In genomic region chr19:39407644-39408391, GRCh38 we compare ENCODE assay signal across 8 cellular contexts. TPM values are rescaled to one million over a fixed set of nuclear protein-coding genes. Genes with fewer than 3 reads are reported as not detected.
A peak's percentile ranks its signal among the peaks of the same experiment; 100 is the strongest.
DNase-seq lines count a peak whose midpoint lies in the region; ATAC-seq lines count a peak whose summit lies in the region.

No MANE protein-coding gene starts in this region.

- peak overlapping the region; percentile 98 for H3K27ac Mint-ChIP-seq in activated CD8-positive, alpha-beta memory T cell treated with anti-CD3 and anti-CD28 coated beads, Interleukin-2, amount 10 ng/mL, durations not matched to agents 7 days and 5 days
- peak overlapping the region; percentile 78 to 98 for H3K27ac Mint-ChIP-seq in natural killer cell treated with Interleukin-12 subunit alpha and Interleukin-12 subunit beta and Interleukin-15 and Interleukin-18, amount 100 ng/mL, for 72 hours

- CTCF ChIA-PET in activated CD8-positive, alpha-beta memory T cell treated with anti-CD3 and anti-CD28 coated beads, Interleukin-2, amount 10 ng/mL, durations not matched to agents 7 days and 5 days (lab: Charles Lee), result interaction anchor here (1.3 to 4.5 kb wide), 4 partner anchors 10 to 68 kb away, joined by 3 to 76 read pairs (median 9); partner anchors contain the start of genes MED29, PAF1 and RPS16

- H3K36me3 Mint-ChIP-seq in activated CD8-positive, alpha-beta memory T cell treated with anti-CD3 and anti-CD28 coated beads, Interleukin-2, amount 10 ng/mL, durations not matched to agents 7 days and 5 days, result peaks cover 27% of the 10 kb centered on the region
- H3K36me3 Mint-ChIP-seq in natural killer cell treated with Interleukin-12 subunit alpha and Interleukin-12 subunit beta and Interleukin-15 and Interleukin-18, amount 100 ng/mL, for 72 hours, result peaks cover 6% of the 10 kb centered on the region

- DNase-seq in activated T-cell treated with anti-CD3 and anti-CD28 coated beads for 1 hour (ENCODE audit: low read depth) (peak; percentile 61), activated T-cell treated with anti-CD3 and anti-CD28 coated beads for 4 hours (no peak), NCI-H2171 (lab: John Stamatoyannopoulos, UW) (no peak), COLO829 (ENCODE audit: low spot score) (no peak)
- DNase-seq in activated CD8-positive, alpha-beta memory T cell treated with anti-CD3 and anti-CD28 coated beads, Interleukin-2, amount 10 ng/mL, durations not matched to agents 7 days and 5 days, result peak; percentile 92
- DNase-seq in natural killer cell treated with Interleukin-12 subunit alpha and Interleukin-12 subunit beta and Interleukin-15 and Interleukin-18, amount 100 ng/mL, for 72 hours (ENCODE audit: low spot score), result no peak

- H3K27me3 Mint-ChIP-seq in activated CD8-positive, alpha-beta memory T cell treated with anti-CD3 and anti-CD28 coated beads, Interleukin-2, amount 10 ng/mL, durations not matched to agents 7 days and 5 days, result no peaks in the 10 kb centered on the region
- H3K27me3 Mint-ChIP-seq in natural killer cell treated with Interleukin-12 subunit alpha and Interleukin-12 subunit beta and Interleukin-15 and Interleukin-18, amount 100 ng/mL, for 72 hours, result no peaks in the 10 kb centered on the region

- peak; percentile 3 for ATAC-seq in activated CD8-positive, alpha-beta memory T cell treated with anti-CD3 and anti-CD28 coated beads, Interleukin-2, amount 10 ng/mL, durations not matched to agents 7 days and 5 days
- ATAC-seq in esophagus mucosa, result peak; percentile 1
- ATAC-seq in natural killer cell treated with Interleukin-12 subunit alpha and Interleukin-12 subunit beta and Interleukin-15 and Interleukin-18, amount 100 ng/mL, for 72 hours, result no peak
- ATAC-seq in GM19351 (IDR thresholded peaks at IDR 0.05; ENCODE audit: unreplicated experiment), result no peak

- no peaks in the 10 kb centered on the region for H3K9me3 Mint-ChIP-seq in activated CD8-positive, alpha-beta memory T cell treated with anti-CD3 and anti-CD28 coated beads, Interleukin-2, amount 10 ng/mL, durations not matched to agents 7 days and 5 days (ENCODE audit: low read depth)
- H3K9me3 Mint-ChIP-seq in natural killer cell treated with Interleukin-12 subunit alpha and Interleukin-12 subunit beta and Interleukin-15 and Interleukin-18, amount 100 ng/mL, for 72 hours, result no peaks in the 10 kb centered on the region

- H3K4me3 Mint-ChIP-seq in activated CD8-positive, alpha-beta memory T cell treated with anti-CD3 and anti-CD28 coated beads, Interleukin-2, amount 10 ng/mL, durations not matched to agents 7 days and 5 days, result peak overlapping the region; percentile 84
- peak overlapping the region; percentile 81 for H3K4me3 Mint-ChIP-seq in natural killer cell treated with Interleukin-12 subunit alpha and Interleukin-12 subunit beta and Interleukin-15 and Interleukin-18, amount 100 ng/mL, for 72 hours

- H3K4me1 Mint-ChIP-seq in activated CD8-positive, alpha-beta memory T cell treated with anti-CD3 and anti-CD28 coated beads, Interleukin-2, amount 10 ng/mL, durations not matched to agents 7 days and 5 days, result peaks cover 50% of the 10 kb centered on the region
- peaks cover 47 to 52% of the 10 kb centered on the region in 2 donors for H3K4me1 Mint-ChIP-seq in natural killer cell treated with Interleukin-12 subunit alpha and Interleukin-12 subunit beta and Interleukin-15 and Interleukin-18, amount 100 ng/mL, for 72 hours (ENCODE audit: low read depth in 2 of 2)

RNA-seq across cellular contexts. Expression of gene ZFP36, which starts 1.2 kb away (rescaled TPM):
- 100 to 1,000 TPM in 1 of 2 experiments, 10 to 100 TPM in 1; 45.1 to 107 TPM for total RNA-seq in activated CD8-positive, alpha-beta memory T cell treated with anti-CD3 and anti-CD28 coated beads, Interleukin-2, amount 10 ng/mL, durations not matched to agents 7 days and 5 days
- total RNA-seq in esophagus mucosa, result 141 TPM
- 10 to 100 TPM; 11.2 to 27.8 TPM for total RNA-seq in natural killer cell treated with Interleukin-12 subunit alpha and Interleukin-12 subunit beta and Interleukin-15 and Interleukin-18, amount 100 ng/mL, for 72 hours

RNA-seq across cellular contexts. Expression of gene PLEKHG2, which starts 4.7 kb away (rescaled TPM):
- 10 to 100 TPM; 57.9 to 73.9 TPM for total RNA-seq in activated CD8-positive, alpha-beta memory T cell treated with anti-CD3 and anti-CD28 coated beads, Interleukin-2, amount 10 ng/mL, durations not matched to agents 7 days and 5 days
- total RNA-seq in esophagus mucosa, result 12.8 TPM
- total RNA-seq in natural killer cell treated with Interleukin-12 subunit alpha and Interleukin-12 subunit beta and Interleukin-15 and Interleukin-18, amount 100 ng/mL, for 72 hours, result 10 to 100 TPM; 30.8 to 68.1 TPM

RNA-seq across cellular contexts. Expression of gene MED29, which starts 16.6 kb away (rescaled TPM):
- total RNA-seq in activated CD8-positive, alpha-beta memory T cell treated with anti-CD3 and anti-CD28 coated beads, Interleukin-2, amount 10 ng/mL, durations not matched to agents 7 days and 5 days, result 10 to 100 TPM; 31.0 to 31.2 TPM
- 21.4 TPM for total RNA-seq in esophagus mucosa
- total RNA-seq in natural killer cell treated with Interleukin-12 subunit alpha and Interleukin-12 subunit beta and Interleukin-15 and Interleukin-18, amount 100 ng/mL, for 72 hours, result 10 to 100 TPM; 22.2 to 35.2 TPM

RNA-seq across cellular contexts. Expression of gene PAF1, which starts 16.9 kb away (rescaled TPM):
- 10 to 100 TPM; 48.9 to 53.8 TPM for total RNA-seq in activated CD8-positive, alpha-beta memory T cell treated with anti-CD3 and anti-CD28 coated beads, Interleukin-2, amount 10 ng/mL, durations not matched to agents 7 days and 5 days
- total RNA-seq in esophagus mucosa, result 29.5 TPM
- 10 to 100 TPM; 38.1 to 39.2 TPM for total RNA-seq in natural killer cell treated with Interleukin-12 subunit alpha and Interleukin-12 subunit beta and Interleukin-15 and Interleukin-18, amount 100 ng/mL, for 72 hours

RNA-seq across cellular contexts. Expression of gene RPS16, which starts 27.9 kb away (rescaled TPM):
- total RNA-seq in activated CD8-positive, alpha-beta memory T cell treated with anti-CD3 and anti-CD28 coated beads, Interleukin-2, amount 10 ng/mL, durations not matched to agents 7 days and 5 days, result 1,000 to 10,000 TPM; 1,815 to 2,117 TPM
- total RNA-seq in esophagus mucosa, result 2,374 TPM
- 1,000 to 10,000 TPM; 1,544 to 1,854 TPM for total RNA-seq in natural killer cell treated with Interleukin-12 subunit alpha and Interleukin-12 subunit beta and Interleukin-15 and Interleukin-18, amount 100 ng/mL, for 72 hours

Comparison
In these comparisons a context has a peak if more than half of its experiments do, and no peak if none do; other contexts are left out.
1. DNase-seq: peak in activated T-cell treated with anti-CD3 and anti-CD28 coated beads for 1 hour (single experiment) and activated CD8-positive, alpha-beta memory T cell treated with anti-CD3 and anti-CD28 coated beads, Interleukin-2, amount 10 ng/mL, durations not matched to agents 7 days and 5 days (single experiment); none in activated T-cell treated with anti-CD3 and anti-CD28 coated beads for 4 hours (single experiment), natural killer cell treated with Interleukin-12 subunit alpha and Interleukin-12 subunit beta and Interleukin-15 and Interleukin-18, amount 100 ng/mL, for 72 hours (single experiment), NCI-H2171 (single experiment) and COLO829 (single experiment).
2. ATAC-seq: peak in activated CD8-positive, alpha-beta memory T cell treated with anti-CD3 and anti-CD28 coated beads, Interleukin-2, amount 10 ng/mL, durations not matched to agents 7 days and 5 days (single experiment) and esophagus mucosa (single experiment); none in natural killer cell treated with Interleukin-12 subunit alpha and Interleukin-12 subunit beta and Interleukin-15 and Interleukin-18, amount 100 ng/mL, for 72 hours (0 of 2) and GM19351 (single experiment).